22 cellular contexts compared by ENCODE assay signal in the genomic region with DNA sequence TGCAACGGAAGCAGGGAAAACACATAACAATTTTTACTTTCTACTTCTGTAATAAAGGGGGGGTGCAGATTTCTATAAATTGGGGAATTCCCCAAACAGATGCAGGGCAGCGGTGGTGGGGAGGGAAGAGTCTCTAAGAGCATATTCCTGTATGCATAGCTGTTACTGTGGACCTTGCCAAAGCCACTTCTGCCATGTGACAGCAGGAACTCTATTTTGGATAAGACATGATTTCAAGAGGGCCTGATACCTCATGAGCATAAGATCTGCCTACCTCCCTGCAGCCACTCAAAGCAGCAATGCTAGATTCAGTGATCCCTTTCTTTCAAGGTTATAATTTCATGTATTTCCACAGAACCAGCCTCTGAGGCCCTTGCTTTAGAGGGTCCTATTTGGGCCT.
A peak's percentile ranks its signal among the peaks of the same experiment; 100 is the strongest.
DNase-seq lines count a peak whose midpoint lies in the region; ATAC-seq and TF ChIP-seq lines count a peak whose summit lies in the region.
"Had no signal": no experiment of that assay in that cellular context is flagged by ENCODE, and none has a peak within 500 bp of the region (broad histone marks: within the 10 kb centered on the region; RNA-seq: fewer than 3 reads in every experiment).

No MANE protein-coding gene starts in this region.

- TF ChIP-seq POLR2A in heart left ventricle (IDR thresholded peaks at IDR 0.05) (no peak), thyroid gland (IDR thresholded peaks at IDR 0.05) (no peak)

- H3K4me1 ChIP-seq in HUES48 (ENCODE audit: control insufficient read depth, insufficient read depth, low read length) (peaks cover 21% of the 10 kb centered on the region), heart left ventricle (peaks cover 0 to 33% (median 8%) of the 10 kb centered on the region in 12 donors), right cardiac atrium (ENCODE audit: control insufficient read depth, insufficient read depth, low read length) (peaks cover 3% of the 10 kb centered on the region), thyroid gland (no peaks in the 10 kb centered on the region)
- H3K4me1 ChIP-seq: A549; BLaER1 treated with 17β-estradiol and CSF1 and Interleukin-3, amounts not matched to agents 10 nM and 100 nM; Peyer's patch had no signal

- intact Hi-C loops in heart left ventricle (cut with DNase I) = loop anchor here in 1 of 10 donors (10.0 kb wide), 1 partner anchor 82 kb away; a partner anchor contains a TSS
- intact Hi-C loops in right cardiac atrium (cut with DNase I) = no loop called here
- intact Hi-C loops in thyroid gland (cut with DNase I) = no loop called here

- POLR2A ChIA-PET in GM10248 (lab: Yijun Ruan, JAX) = no interaction called here

- ATAC-seq in heart left ventricle (peak; percentile 56 to 66 (median 61)), right cardiac atrium (peak; percentile 38 to 64)
- ATAC-seq: A549, GM12878, HCT116 had no signal

- DNase-seq in heart left ventricle (peak in 3 of 5 donors; percentile 42 to 74 (median 44)), right cardiac atrium (no peak), thyroid gland (peak; percentile 34 to 43), NCI-H524 (lab: John Stamatoyannopoulos, UW) (no peak), GM10248 (ENCODE audit: extremely low spot score) (no peak)
- DNase-seq in central memory CD4-positive, alpha-beta T cell = no peak
- DNase-seq: AML-193; CD4-positive, alpha-beta T cell; GOT3; MM.1S; NCI-H2029 treated with DMSO at 0.1 percent for 48 hours; NCI-H2227 treated with DMSO at 0.1 percent for 48 hours; NCI-H69; OCI-M1; Peyer's patch; SK-N-SH had no signal

- H3K4me3 ChIP-seq in HUES48 (ENCODE audit: low read depth, low read length) (no peak overlapping the region), heart left ventricle (no peak overlapping the region), right cardiac atrium (ENCODE audit: low read length) (no peak overlapping the region), thyroid gland (replicated peaks in 1 of 3) (no peak overlapping the region)
- H3K4me3 ChIP-seq: A549; BLaER1 treated with 17β-estradiol and CSF1 and Interleukin-3, amounts not matched to agents 10 nM and 100 nM; GM12878; Peyer's patch had no signal

- no peaks in the 10 kb centered on the region for H3K36me3 ChIP-seq in HUES48 (ENCODE audit: control insufficient read depth, insufficient read depth, low read length)
- no peaks in the 10 kb centered on the region for H3K36me3 ChIP-seq in heart left ventricle
- no peaks in the 10 kb centered on the region for H3K36me3 ChIP-seq in thyroid gland
- H3K36me3 ChIP-seq: BLaER1 treated with 17β-estradiol and CSF1 and Interleukin-3, amounts not matched to agents 10 nM and 100 nM; Peyer's patch had no signal

- no peak overlapping the region for H3K9ac ChIP-seq in HUES48 (ENCODE audit: low read depth, low read length)
- H3K9ac ChIP-seq: BLaER1 treated with 17β-estradiol and CSF1 and Interleukin-3, amounts not matched to agents 10 nM and 100 nM; KMS-11; SK-N-SH had no signal

- TF ChIP-seq CTCF in heart left ventricle (IDR thresholded peaks at IDR 0.05) = no peak
- TF ChIP-seq CTCF in thyroid gland (IDR thresholded peaks at IDR 0.05) = no peak
- no peak for TF ChIP-seq CTCF in GM10248 (IDR thresholded peaks at IDR 0.05; ENCODE audit: control extremely low read depth, extremely low read depth, low read depth, missing control alignments)

- no peaks in the 10 kb centered on the region for H3K9me3 ChIP-seq in HUES48 (ENCODE audit: control insufficient read depth, insufficient read depth, low read length)
- no peaks in the 10 kb centered on the region for H3K9me3 ChIP-seq in heart left ventricle
- H3K9me3 ChIP-seq in right cardiac atrium (ENCODE audit: control insufficient read depth, low read length) = no peaks in the 10 kb centered on the region
- no peaks in the 10 kb centered on the region for H3K9me3 ChIP-seq in thyroid gland
- H3K9me3 ChIP-seq: A549; BLaER1 treated with 17β-estradiol and CSF1 and Interleukin-3, amounts not matched to agents 10 nM and 100 nM; Peyer's patch; SK-N-SH had no signal

- WGBS in heart left ventricle, 4 donors = 48 to 66% (median 53%) methylated on average over 2 of the region's 2 CpGs
- WGBS in right cardiac atrium = 65% methylated on average over 2 of the region's 2 CpGs
- 72 to 90% methylated on average over 2 of the region's 2 CpGs for WGBS in thyroid gland, 2 donors

- no peaks in the 10 kb centered on the region for H3K27me3 ChIP-seq in HUES48 (ENCODE audit: control insufficient read depth, insufficient read depth, low read length)
- H3K27me3 ChIP-seq in heart left ventricle = no peaks in the 10 kb centered on the region
- no peaks in the 10 kb centered on the region for H3K27me3 ChIP-seq in right cardiac atrium (ENCODE audit: control insufficient read depth, insufficient read depth)
- H3K27me3 ChIP-seq in thyroid gland = no peaks in the 10 kb centered on the region
- H3K27me3 ChIP-seq: BLaER1 treated with 17β-estradiol and CSF1 and Interleukin-3, amounts not matched to agents 10 nM and 100 nM; Peyer's patch had no signal

- CTCF ChIA-PET in GM10248 (lab: Yijun Ruan, JAX) = interaction anchor here (1.1 to 1.7 kb wide), 3 partner anchors 9 to 28 kb away, joined by 3 to 5 read pairs (median 3); no protein-coding TSS in a partner anchor

- H3K27ac ChIP-seq in HUES48 (ENCODE audit: low read depth, low read length) = peak overlapping the region; percentile 60
- H3K27ac ChIP-seq in heart left ventricle = peak overlapping the region in 10 of 12 donors; percentile 38 to 81 (median 68)
- H3K27ac ChIP-seq in right cardiac atrium (ENCODE audit: low read length) = peak overlapping the region; percentile 71
- H3K27ac ChIP-seq in thyroid gland = no peak overlapping the region
- H3K27ac ChIP-seq: A549; BLaER1 treated with 17β-estradiol and CSF1 and Interleukin-3, amounts not matched to agents 10 nM and 100 nM; KMS-11; Peyer's patch had no signal

Comparison
In these comparisons a context has a peak if more than half of its experiments do, and no peak if none do; other contexts are left out.
1. DNase-seq: peak in heart left ventricle (3 of 5) and thyroid gland (2 of 2); none in right cardiac atrium (0 of 3), central memory CD4-positive, alpha-beta T cell (single experiment), NCI-H524 (0 of 2) and GM10248 (single experiment).
2. H3K27ac ChIP-seq: peak in HUES48 (single experiment), heart left ventricle (10 of 12) and right cardiac atrium (single experiment); none in thyroid gland (0 of 3).